17 cellular contexts compared by ENCODE assay signal in genomic region chr12:116370886-116371580, GRCh38.
A peak's percentile ranks its signal among the peaks of the same experiment; 100 is the strongest.
DNase-seq lines count a peak whose midpoint lies in the region; ATAC-seq, FAIRE-seq and TF ChIP-seq lines count a peak whose summit lies in the region.
"Had no signal": no experiment of that assay in that cellular context is flagged by ENCODE, and none has a peak within 500 bp of the region (broad histone marks: within the 10 kb centered on the region; RNA-seq: fewer than 3 reads in every experiment).

No MANE protein-coding gene starts in this region.

- CTCF ChIA-PET in H1 (lab: Charles Lee; ENCODE audit: partially characterized antibody), result interaction anchor here (0.5 to 2.6 kb wide), 3 partner anchors 14 to 231 kb away, joined by 3 to 6 read pairs (median 3); no protein-coding TSS in a partner anchor

- peaks cover 0 to 7% of the 10 kb centered on the region in 2 experiments; a peak in 1 of 4 replicates for H3K9me3 ChIP-seq in H1 (ENCODE audit: insufficient read depth in 2 of 2, low read depth in 1 of 2, low read length in 1 of 2)
- no peaks in the 10 kb centered on the region for H3K9me3 ChIP-seq in neural progenitor cell (ENCODE audit: low read depth)
- no peaks in the 10 kb centered on the region for H3K9me3 ChIP-seq in body of pancreas
- H3K9me3 ChIP-seq: gastrocnemius medialis had no signal

- H3K4ac ChIP-seq in H1 (replicated peaks; ENCODE audit: insufficient read length, low read depth, low read length), result no peak overlapping the region

- H3K4me1 ChIP-seq in H1 (replicated peaks in 1 of 4; ENCODE audit: control insufficient read depth in 3 of 4, insufficient read depth in 4 of 4, low read length in 3 of 4) (peaks cover 0 to 5% (median 0%) of the 10 kb centered on the region in 4 experiments; a peak in 3 of 7 replicates), neural progenitor cell (peaks cover 13% of the 10 kb centered on the region), body of pancreas (peaks cover 31% of the 10 kb centered on the region)

- TF ChIP-seq POLR2A in H1 (IDR thresholded peaks at IDR 0.05; ENCODE audit: control extremely low read depth in 1 of 2, low read depth in 2 of 2, low read length in 2 of 2) (no peak), body of pancreas (IDR thresholded peaks at IDR 0.05) (no peak)

- peak overlapping the region; percentile 62 for H4K91ac ChIP-seq in H1 (replicated peaks; ENCODE audit: insufficient read length, low read length)

- H3K27ac Mint-ChIP-seq in neural progenitor cell, result no peak overlapping the region
- H3K27ac Mint-ChIP-seq in type B pancreatic cell, result peak overlapping the region; percentile 27
- no peak overlapping the region for H3K27ac Mint-ChIP-seq in CD14-positive monocyte
- H3K27ac Mint-ChIP-seq: activated naive CD4-positive, alpha-beta T cell treated with anti-CD3 and anti-CD28 coated beads for 36 hours; CD8-positive, alpha-beta T cell; T-cell had no signal

- no peak overlapping the region for H4K5ac ChIP-seq in H1 (ENCODE audit: insufficient read length, low read depth, low read length)

- WGBS in H1 (ENCODE audit: extremely low coverage in 1 of 2, insufficient coverage in 1 of 2, insufficient read length in 1 of 2, insufficient replicate concordance in 2 of 2, low coverage in 1 of 2, low lambda C conversion rate in 2 of 2, missing lambda C conversion rate in 1 of 2), 2 experiments, result 91% methylated on average over 21 of the region's 21 CpGs; no CpG with 5 or more reads in 1 of the 2 experiments
- WGBS in body of pancreas, 2 donors, result 84 to 88% methylated on average over 21 of the region's 21 CpGs

- H2BK120ac ChIP-seq in H1 (replicated peaks; ENCODE audit: low read depth, low read length), result no peak overlapping the region

- H3K4me3 ChIP-seq in H1 (ENCODE audit: extremely low read depth in 1 of 4, insufficient read depth in 2 of 4, low read depth in 3 of 4, low read length in 4 of 4), result no peak overlapping the region
- H3K4me3 ChIP-seq in neural progenitor cell, result no peak overlapping the region
- no peak overlapping the region for H3K4me3 ChIP-seq in body of pancreas
- H3K4me3 ChIP-seq: gastrocnemius medialis had no signal

- H3K18ac ChIP-seq in H1 (ENCODE audit: extremely low read depth, low read length), result no peak overlapping the region

- no peak for TF ChIP-seq RAD21 in H1 (IDR thresholded peaks at IDR 0.05 in 1 of 2, conservative IDR thresholded peaks at IDR 0.05 in 1 of 2; ENCODE audit: low read depth in 2 of 2, low read length in 2 of 2)

- no peaks in the 10 kb centered on the region for H3K79me1 ChIP-seq in H1 (ENCODE audit: low read depth, low read length)

- peaks cover 6% of the 10 kb centered on the region for H3K9me3 Mint-ChIP-seq in neural progenitor cell
- peaks cover 5% of the 10 kb centered on the region for H3K9me3 Mint-ChIP-seq in type B pancreatic cell
- peaks cover 0 to 8% (median 0%) of the 10 kb centered on the region in 7 donors for H3K9me3 Mint-ChIP-seq in CD14-positive monocyte
- H3K9me3 Mint-ChIP-seq: CD8-positive, alpha-beta T cell had no signal

- intact Hi-C loops in Right ventricle myocardium superior (cut with DNase I) (no loop called here), cardiac septum (cut with DNase I) (no loop called here), CD14-positive monocyte (cut with micrococcal nuclease) (no loop called here), body of pancreas (cut with DNase I) (no loop called here)

- no peak for FAIRE-seq in H1 (lab: Jason Lieb, UNC)
- FAIRE-seq: endothelial cell of umbilical vein had no signal

- no peak overlapping the region for H3K27ac ChIP-seq in H1 (ENCODE audit: low read depth, low read length)
- H3K27ac ChIP-seq in neural progenitor cell, result no peak overlapping the region
- no peak overlapping the region for H3K27ac ChIP-seq in body of pancreas
- H3K27ac ChIP-seq: brain microvascular endothelial cell, gastrocnemius medialis had no signal

- peaks cover 11% of the 10 kb centered on the region for H3K23me2 ChIP-seq in H1 (ENCODE audit: low read depth, low read length)

- H3K23ac ChIP-seq in H1 (ENCODE audit: insufficient read length), result no peak overlapping the region

- H3K4me3 Mint-ChIP-seq in neural progenitor cell, result no peak overlapping the region
- H3K4me3 Mint-ChIP-seq in type B pancreatic cell, result peak overlapping the region; percentile 16
- no peak overlapping the region for H3K4me3 Mint-ChIP-seq in CD14-positive monocyte
- H3K4me3 Mint-ChIP-seq: activated naive CD4-positive, alpha-beta T cell treated with anti-CD3 and anti-CD28 coated beads for 36 hours; CD8-positive, alpha-beta T cell; naive B cell; T-cell had no signal

- H3K14ac ChIP-seq in H1 (ENCODE audit: insufficient read length), result no peak overlapping the region

- H2BK20ac ChIP-seq in H1 (ENCODE audit: low read length), result 0 out of 2 replicates have a peak overlapping the region, but pooled peaks have one; percentile 8

- H2BK15ac ChIP-seq in H1 (ENCODE audit: low read length), result no peak overlapping the region

- ATAC-seq in Right ventricle myocardium superior (ENCODE audit: poor library complexity), result peak; percentile 7
- no peak for ATAC-seq in body of pancreas
- ATAC-seq: CD8-positive, alpha-beta T cell; left lobe of liver; T-cell had no signal

- no peak overlapping the region for H2BK12ac ChIP-seq in H1 (ENCODE audit: low read depth, low read length)

- no peak for TF ChIP-seq EP300 in H1 (IDR thresholded peaks at IDR 0.05; ENCODE audit: borderline replicate concordance in 1 of 2, low read depth in 2 of 2, low read length in 2 of 2)

- DNase-seq in Right ventricle myocardium superior, result no peak
- no peak for DNase-seq in cardiac septum (ENCODE audit: low spot score)
- no peak for DNase-seq in H1 (ENCODE audit: low read depth in 1 of 2, low spot score in 2 of 2)
- DNase-seq in neural progenitor cell (ENCODE audit: low spot score), result no peak
- no peak for DNase-seq in type B pancreatic cell (ENCODE audit: extremely low spot score, unreplicated experiment)
- no peak for DNase-seq in CD14-positive monocyte (ENCODE audit: low spot score)
- DNase-seq in mucosa of gallbladder (ENCODE audit: low spot score), result no peak
- no peak for DNase-seq in body of pancreas
- DNase-seq: activated naive CD4-positive, alpha-beta T cell treated with anti-CD3 and anti-CD28 coated beads for 36 hours; CD8-positive, alpha-beta T cell; gastrocnemius medialis; naive B cell; NCI-H187 treated with DMSO at 0.1 percent for 48 hours; T-cell had no signal

- POLR2A ChIA-PET in H1 (lab: Charles Lee; ENCODE audit: partially characterized antibody), result interaction anchor here (1.2 to 1.5 kb wide), 2 partner anchors 11 to 135 kb away, joined by 3 to 4 read pairs; no protein-coding TSS in a partner anchor

- H3F3A ChIP-seq in neural progenitor cell (ENCODE audit: low read depth), result peaks cover 37% of the 10 kb centered on the region

- H3K9ac ChIP-seq in H1 (replicated peaks in 1 of 4; ENCODE audit: extremely low read depth in 1 of 4, low read depth in 3 of 4, low read length in 3 of 4) (no peak overlapping the region), neural progenitor cell (no peak overlapping the region)

- H3K36me3 ChIP-seq in H1 (ENCODE audit: control insufficient read depth in 2 of 4, insufficient read depth in 4 of 4, low read length in 3 of 4) (peaks cover 0 to 5% (median 0%) of the 10 kb centered on the region in 4 experiments; a peak in 1 of 8 replicates), neural progenitor cell (no peaks in the 10 kb centered on the region), body of pancreas (replicated peaks in 1 of 2; ENCODE audit: insufficient read depth in 1 of 2, low read depth in 2 of 2) (no peaks in the 10 kb centered on the region)
- H3K36me3 ChIP-seq: brain microvascular endothelial cell, gastrocnemius medialis had no signal

- H3K27me3 Mint-ChIP-seq in neural progenitor cell (ENCODE audit: insufficient read depth, low read depth) (peaks cover 23% of the 10 kb centered on the region), type B pancreatic cell (peaks cover 15% of the 10 kb centered on the region), CD14-positive monocyte (ENCODE audit: low read depth in 3 of 3) (peaks cover 3% of the 10 kb centered on the region in 3 donors)
- H3K27me3 Mint-ChIP-seq: naive B cell, T-cell had no signal

- H4K20me1 ChIP-seq in H1 (replicated peaks in 1 of 2; ENCODE audit: control insufficient read depth in 1 of 2, insufficient read depth in 2 of 2, low read length in 2 of 2), result peaks cover 0 to 12% of the 10 kb centered on the region in 2 experiments
- H4K20me1 ChIP-seq in neural progenitor cell (ENCODE audit: low read depth), result no peaks in the 10 kb centered on the region

- no peak overlapping the region for H3K56ac ChIP-seq in H1 (replicated peaks; ENCODE audit: insufficient read length, low read depth, low read length)

- H2AK5ac ChIP-seq in H1 (ENCODE audit: low read depth, low read length), result no peak overlapping the region

- H3K27me3 ChIP-seq in H1 (replicated peaks in 1 of 4; ENCODE audit: control insufficient read depth in 3 of 4, extremely low read depth in 1 of 4, insufficient read depth in 3 of 4, low read length in 3 of 4) (peaks cover 0 to 4% (median 0%) of the 10 kb centered on the region in 4 experiments; a peak in 1 of 7 replicates), neural progenitor cell (no peaks in the 10 kb centered on the region), body of pancreas (no peaks in the 10 kb centered on the region)
- H3K27me3 ChIP-seq: brain microvascular endothelial cell, gastrocnemius medialis had no signal

- H2AFZ ChIP-seq in H1 (ENCODE audit: low read length) (no peak overlapping the region), neural progenitor cell (replicated peaks) (peak overlapping the region; percentile 18)

- H3K4me1 Mint-ChIP-seq in neural progenitor cell, result peaks cover 41% of the 10 kb centered on the region
- H3K4me1 Mint-ChIP-seq in type B pancreatic cell (ENCODE audit: unreplicated experiment), result peaks cover 43% of the 10 kb centered on the region
- peaks cover 2% of the 10 kb centered on the region for H3K4me1 Mint-ChIP-seq in CD14-positive monocyte
- H3K4me1 Mint-ChIP-seq: T-cell had no signal

- no peak overlapping the region for H2BK5ac ChIP-seq in H1 (ENCODE audit: low read depth, low read length)

- TF ChIP-seq CTCF in H1 (IDR thresholded peaks at IDR 0.05; ENCODE audit: control extremely low read depth in 1 of 3, insufficient read depth in 1 of 3, low read depth in 1 of 3, low read length in 3 of 3) (no peak), neural progenitor cell (IDR thresholded peaks at IDR 0.05) (no peak), type B pancreatic cell (conservative IDR thresholded peaks at IDR 0.05) (no peak), CD14-positive monocyte (IDR thresholded peaks at IDR 0.05) (no peak), body of pancreas (IDR thresholded peaks at IDR 0.05) (no peak)

- H3K4me2 ChIP-seq in H1 (ENCODE audit: insufficient read depth in 1 of 2, low read depth in 2 of 2, low read length in 2 of 2) (no peak overlapping the region), neural progenitor cell (no peak overlapping the region)

- H4K8ac ChIP-seq in H1 (ENCODE audit: extremely low read depth, insufficient read depth, low read length), result no peak overlapping the region

- peaks cover 0 to 7% of the 10 kb centered on the region in 2 experiments; a peak in 2 of 4 replicates for H3K79me2 ChIP-seq in H1 (ENCODE audit: control insufficient read depth in 1 of 2, insufficient read depth in 2 of 2, low read length in 2 of 2)
- H3K79me2 ChIP-seq in neural progenitor cell (ENCODE audit: low read depth), result no peaks in the 10 kb centered on the region

- H3K36me3 Mint-ChIP-seq in neural progenitor cell (no peaks in the 10 kb centered on the region), type B pancreatic cell (no peaks in the 10 kb centered on the region), CD14-positive monocyte (no peaks in the 10 kb centered on the region)
- H3K36me3 Mint-ChIP-seq: CD8-positive, alpha-beta T cell; naive B cell; T-cell had no signal
